In the genomic region with DNA sequence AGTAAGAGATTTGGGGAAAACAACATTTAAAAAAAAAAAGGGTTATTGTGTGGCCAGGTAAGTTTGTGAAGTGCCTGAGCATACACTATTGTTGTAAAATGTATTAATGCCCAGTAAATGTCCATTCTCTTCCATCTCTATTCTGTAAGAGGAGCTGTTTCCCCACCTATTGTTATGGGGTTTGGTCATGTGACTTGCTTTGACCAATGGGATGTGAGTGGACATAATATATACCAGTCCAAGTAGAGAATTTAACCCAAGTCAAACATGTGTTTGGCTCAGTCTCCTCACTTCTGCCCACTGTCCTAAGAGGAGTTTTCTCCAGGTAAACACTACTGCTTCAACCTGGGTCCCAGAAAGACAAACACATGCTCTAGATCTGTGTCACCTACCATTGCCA, we compare ENCODE assay signal across 24 cellular contexts.
DNase-seq lines count a peak whose midpoint lies in the region; ATAC-seq, FAIRE-seq and TF ChIP-seq lines count a peak whose summit lies in the region.
"Had no signal": no experiment of that assay in that cellular context is flagged by ENCODE, and none has a peak within 500 bp of the region (broad histone marks: within the 10 kb centered on the region; RNA-seq: fewer than 3 reads in every experiment).

No MANE protein-coding gene starts in this region.

- intact Hi-C loops in HepG2 (cut with micrococcal nuclease; ENCODE audit: unreplicated experiment) = no loop called here
- intact Hi-C loops in right lobe of liver (cut with DNase I) = no loop called here
- intact Hi-C loops in OCI-LY7 (cut with micrococcal nuclease; ENCODE audit: unreplicated experiment) = no loop called here
- intact Hi-C loops in K562 (cut with micrococcal nuclease) = no loop called here

- H3K79me2 ChIP-seq in HepG2 (ENCODE audit: insufficient read depth, low read length) = no peaks in the 10 kb centered on the region
- no peaks in the 10 kb centered on the region for H3K79me2 ChIP-seq in OCI-LY7 (ENCODE audit: insufficient read depth, low read depth, low read length)
- H3K79me2 ChIP-seq in K562 (ENCODE audit: control insufficient read depth, insufficient read depth, low read length) = no peaks in the 10 kb centered on the region

- H3K9me2 ChIP-seq in OCI-LY7 (ENCODE audit: insufficient read depth, low read length) = no peaks in the 10 kb centered on the region

- DNase-seq in HepG2 (ENCODE audit: low spot score) = no peak
- no peak for DNase-seq in right lobe of liver
- DNase-seq in NAMALWA (ENCODE audit: low spot score) = peak; percentile 4
- peak; percentile 10 for DNase-seq in OCI-LY7 (ENCODE audit: low spot score)
- peak in 3 of 4 experiments; percentile 6 to 30 (median 26) for DNase-seq in K562 (ENCODE audit: extremely low read depth in 1 of 4, low spot score in 3 of 4)
- no peak for DNase-seq in stimulated activated naive CD8-positive, alpha-beta T cell treated with anti-CD3 and anti-CD28 coated beads, Interleukin-15, Interleukin-2, amounts not matched to agents 100 U/mL and 50 U/mL, for 24 hours
- DNase-seq in hepatic stellate cell (ENCODE audit: low spot score) = no peak
- DNase-seq in central memory CD4-positive, alpha-beta T cell = no peak
- DNase-seq: AML-193; Calu3; CD4-positive, alpha-beta T cell; DMS53; DND-41; EL; GOT3; H7; HFFc6; IMR-90; KBM-7 had no signal

- no peaks in the 10 kb centered on the region for H3K9me1 ChIP-seq in K562 (ENCODE audit: control insufficient read depth, insufficient read depth, low read length)

- TF ChIP-seq RAD21 in HepG2 (CRISPR knock-in tag; IDR thresholded peaks at IDR 0.05) = no peak
- no peak for TF ChIP-seq RAD21 in K562 (CRISPR knock-in tag; conservative IDR thresholded peaks at IDR 0.05 in 1 of 2, IDR thresholded peaks at IDR 0.05 in 1 of 2)

- BruUV-seq in HepG2 (replicated peaks; lab: Mats Ljungman, UMichigan) = no TSS peak
- no TSS peak for BruUV-seq in OCI-LY7 (replicated peaks; lab: Mats Ljungman, UMichigan)
- no TSS peak for BruUV-seq in K562 (replicated peaks; lab: Mats Ljungman, UMichigan)

- no peak overlapping the region for H3K4me3 ChIP-seq in HepG2 (replicated peaks in 1 of 3; ENCODE audit: insufficient read depth in 1 of 3, low read depth in 2 of 3, low read length in 3 of 3)
- H3K4me3 ChIP-seq in right lobe of liver = no peak overlapping the region
- no peak overlapping the region for H3K4me3 ChIP-seq in OCI-LY7 (ENCODE audit: low read depth, low read length, poor library complexity, severe bottlenecking)
- H3K4me3 ChIP-seq in K562 = no peak overlapping the region
- H3K4me3 ChIP-seq: A549, GM12878 had no signal

- no peak for FAIRE-seq in HepG2 (lab: Jason Lieb, UNC)
- FAIRE-seq in K562 (lab: Jason Lieb, UNC) = no peak
- FAIRE-seq: A549, GM12878 had no signal

- TF ChIP-seq CTCF in HepG2 (CRISPR knock-in tag; IDR thresholded peaks at IDR 0.05) = no peak
- no peak for TF ChIP-seq CTCF in right lobe of liver (IDR thresholded peaks at IDR 0.05)
- no peak for TF ChIP-seq CTCF in OCI-LY7 (conservative IDR thresholded peaks at IDR 0.05; ENCODE audit: low read length)
- no peak for TF ChIP-seq CTCF in K562 (IDR thresholded peaks at IDR 0.05 in 2 of 3, conservative IDR thresholded peaks at IDR 0.05 in 1 of 3; ENCODE audit: insufficient read depth in 2 of 3, low read depth in 1 of 3, low read length in 3 of 3)

- no peak overlapping the region for H3K4me2 ChIP-seq in HepG2 (ENCODE audit: low read depth, low read length)
- no peak overlapping the region for H3K4me2 ChIP-seq in OCI-LY7 (ENCODE audit: low read length)
- H3K4me2 ChIP-seq in K562 (ENCODE audit: insufficient read depth, low read length) = no peak overlapping the region
- H3K4me2 ChIP-seq: A549 had no signal

- H3K27me3 ChIP-seq in HepG2 (ENCODE audit: control insufficient read depth in 1 of 2, insufficient read depth in 2 of 2, low read length in 2 of 2) (no peaks in the 10 kb centered on the region), right lobe of liver (peaks cover 0 to 1% of the 10 kb centered on the region in 2 donors), K562 (ENCODE audit: control insufficient read depth in 2 of 2, insufficient read depth in 2 of 2, low read length in 2 of 2) (no peaks in the 10 kb centered on the region)

- ATAC-seq in HepG2 (no peak), right lobe of liver (no peak), K562 (no peak)
- ATAC-seq in stimulated activated naive CD8-positive, alpha-beta T cell treated with anti-CD3 and anti-CD28 coated beads, Interleukin-15, Interleukin-2, amounts not matched to agents 100 U/mL and 50 U/mL, for 24 hours = no peak
- ATAC-seq: A549, GM12878, HCT116 had no signal

- TF ChIP-seq EP300 in HepG2 (IDR thresholded peaks at IDR 0.05; ENCODE audit: low read depth in 2 of 2, low read length in 2 of 2) (no peak), HepG2 (CRISPR knock-in tag; IDR thresholded peaks at IDR 0.05; ENCODE audit: borderline replicate concordance) (no peak), K562 (IDR thresholded peaks at IDR 0.05; ENCODE audit: low read length) (no peak)

- no peaks in the 10 kb centered on the region for H3K36me3 ChIP-seq in HepG2 (replicated peaks in 1 of 2; ENCODE audit: control insufficient read depth in 1 of 2, insufficient read depth in 2 of 2, low read length in 2 of 2)
- no peaks in the 10 kb centered on the region for H3K36me3 ChIP-seq in right lobe of liver
- H3K36me3 ChIP-seq in OCI-LY7 (ENCODE audit: insufficient read depth, low read length) = no peaks in the 10 kb centered on the region
- no peaks in the 10 kb centered on the region for H3K36me3 ChIP-seq in K562 (ENCODE audit: control insufficient read depth, insufficient read depth, low read length)

- H2AFZ ChIP-seq in HepG2 (ENCODE audit: low read length) (no peak overlapping the region), OCI-LY7 (ENCODE audit: low read length) (no peak overlapping the region), K562 (ENCODE audit: low read depth, low read length) (no peak overlapping the region)

- CTCF ChIA-PET in HepG2 (lab: Yijun Ruan, JAX; ENCODE audit: low intra/inter-chr PET ratio, low total read pairs) (no interaction called here), OCI-LY7 (lab: Charles Lee; ENCODE audit: unreplicated experiment) (no interaction called here), K562 (lab: Yijun Ruan, JAX; ENCODE audit: low intra/inter-chr PET ratio) (no interaction called here)

- POLR2A ChIA-PET in HepG2 (lab: Yijun Ruan, JAX) = no interaction called here
- POLR2A ChIA-PET in OCI-LY7 (lab: Charles Lee) = no interaction called here
- POLR2A ChIA-PET in K562 (lab: Yijun Ruan, JAX) = interaction anchor here (0.8 kb wide), 1 partner anchor 379 kb away, joined by 3 read pairs; no protein-coding TSS in a partner anchor

- in situ Hi-C loops in HepG2 (cut with HindIII; ENCODE audit: extremely low pct_ligation_motif_present, low pct_unique_long_range_greater_than_20kb) = no loop called here
- in situ Hi-C loops in K562 (cut with MboI) = no loop called here

- H3K9me3 ChIP-seq in HepG2 (ENCODE audit: low read length) = no peaks in the 10 kb centered on the region
- no peaks in the 10 kb centered on the region for H3K9me3 ChIP-seq in right lobe of liver
- no peaks in the 10 kb centered on the region for H3K9me3 ChIP-seq in OCI-LY7 (ENCODE audit: low read length)
- no peaks in the 10 kb centered on the region for H3K9me3 ChIP-seq in K562 (replicated peaks; ENCODE audit: control insufficient read depth, insufficient read depth, low read depth, low read length)
- H3K9me3 ChIP-seq: A549 had no signal

- TF ChIP-seq POLR2A in HepG2 (IDR thresholded peaks at IDR 0.05; ENCODE audit: insufficient read depth in 1 of 2, low read depth in 2 of 2, low read length in 2 of 2) (no peak), right lobe of liver (IDR thresholded peaks at IDR 0.05) (no peak), K562 (conservative IDR thresholded peaks at IDR 0.05) (no peak)

- H3K4me1 ChIP-seq in HepG2 (ENCODE audit: insufficient read depth, low read length) (no peaks in the 10 kb centered on the region), right lobe of liver (no peaks in the 10 kb centered on the region), OCI-LY7 (ENCODE audit: insufficient read depth, low read length, poor library complexity, severe bottlenecking) (no peaks in the 10 kb centered on the region), K562 (replicated peaks in 1 of 2; ENCODE audit: control insufficient read depth in 2 of 2, insufficient read depth in 2 of 2, low read length in 2 of 2) (no peaks in the 10 kb centered on the region)
- H3K4me1 ChIP-seq: A549 had no signal

- H3K27ac ChIP-seq in HepG2 (ENCODE audit: extremely low read length, insufficient read depth, low read length) (no peak overlapping the region), right lobe of liver (no peak overlapping the region), OCI-LY7 (ENCODE audit: low read depth, low read length, poor library complexity, severe bottlenecking) (no peak overlapping the region), K562 (ENCODE audit: extremely low read depth, low read depth, low read length) (no peak overlapping the region)
- H3K27ac ChIP-seq: 22Rv1, A549, C4-2B had no signal

- H3K9ac ChIP-seq in HepG2 (ENCODE audit: insufficient read depth, low read depth, low read length) = no peak overlapping the region
- H3K9ac ChIP-seq in K562 (ENCODE audit: insufficient read depth in 1 of 2, low read depth in 2 of 2, low read length in 2 of 2) = no peak overlapping the region

- H4K20me1 ChIP-seq in HepG2 (ENCODE audit: insufficient read depth, low read length) (no peaks in the 10 kb centered on the region), OCI-LY7 (ENCODE audit: insufficient read depth, low read length) (no peaks in the 10 kb centered on the region), K562 (replicated peaks; ENCODE audit: control insufficient read depth, insufficient read depth, low read length) (no peaks in the 10 kb centered on the region)

TF ChIP-seq in HepG2, 621 proteins besides CTCF, POLR2A, EP300 and RAD21 (continues in another document):
- TF ChIP-seq NFYB (CRISPR knock-in tag; IDR thresholded peaks at IDR 0.05) = peak; percentile 68

TF ChIP-seq in K562, 482 proteins besides CTCF, POLR2A, EP300 and RAD21 (continues in another document):
- TF ChIP-seq RBM25 (IDR thresholded peaks at IDR 0.05; ENCODE audit: low read depth, low read length, severe bottlenecking) = peak; percentile 43
- TF ChIP-seq ZNF124 (CRISPR knock-in tag; IDR thresholded peaks at IDR 0.05) = no peak

Comparison
In these comparisons a context has a peak if more than half of its experiments do, and no peak if none do; other contexts are left out.
1. DNase-seq: peak in NAMALWA (single experiment), OCI-LY7 (single experiment) and K562 (3 of 4); none in HepG2 (single experiment), right lobe of liver (0 of 3), stimulated activated naive CD8-positive, alpha-beta T cell treated with anti-CD3 and anti-CD28 coated beads, Interleukin-15, Interleukin-2, amounts not matched to agents 100 U/mL and 50 U/mL, for 24 hours (single experiment), hepatic stellate cell (single experiment) and central memory CD4-positive, alpha-beta T cell (single experiment).
2. Of the 241 proteins assayed by ChIP-seq in both HepG2 and K562: peak only in HepG2: none; only in K562: TFE3 and USF2; in both: NFYB and RAD51; in neither: 237.